16 cellular contexts compared by ENCODE assay signal in the genomic region with DNA sequence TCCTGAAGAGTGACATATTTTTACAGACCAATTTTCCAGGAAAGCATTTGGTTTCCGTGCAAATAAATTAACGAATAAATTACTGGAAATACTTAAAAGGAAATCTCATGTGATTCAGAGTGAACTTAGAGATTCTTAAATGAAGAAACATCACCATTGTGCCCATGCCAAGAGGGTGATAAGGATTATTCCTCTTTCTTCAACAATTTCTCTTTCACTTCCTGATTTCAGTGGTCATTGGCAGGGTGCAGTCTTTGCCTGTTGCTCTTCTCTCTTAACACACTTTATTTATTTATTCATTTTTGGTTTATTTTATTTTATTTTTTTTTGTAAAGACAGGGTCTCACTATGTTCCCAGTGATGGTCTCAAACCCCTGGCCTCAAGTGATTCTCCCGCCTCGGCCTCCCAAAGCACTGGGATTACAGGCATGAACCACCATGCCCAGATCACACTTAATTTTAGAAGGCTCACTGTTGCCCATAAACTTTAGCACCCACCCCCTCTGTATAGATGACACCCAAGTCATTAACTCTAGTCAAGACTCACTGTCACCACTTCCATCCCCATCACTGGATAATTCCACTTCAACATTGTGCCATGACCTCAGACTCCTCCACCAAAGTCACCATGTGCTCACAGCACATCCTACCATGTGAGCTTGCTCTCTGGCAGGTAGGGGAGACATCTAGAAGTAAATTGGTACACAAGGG.
DNase-seq lines count a peak whose midpoint lies in the region; ATAC-seq and FAIRE-seq lines count a peak whose summit lies in the region.
"Had no signal": no experiment of that assay in that cellular context is flagged by ENCODE, and none has a peak within 500 bp of the region (broad histone marks: within the 10 kb centered on the region; RNA-seq: fewer than 3 reads in every experiment).

No MANE protein-coding gene starts in this region.

- no peaks in the 10 kb centered on the region for H3K27me3 Mint-ChIP-seq in stimulated activated naive B cell treated with anti-CD40 and anti-IgM and Interleukin-4, amounts not matched to agents 10 μg/mL and 1 μg/mL and 100 μg/mL, for 72 hours
- H3K27me3 Mint-ChIP-seq: activated B cell treated with CpG ODN at 0.5 μM for 24 hours had no signal

- H3K4me1 Mint-ChIP-seq in stimulated activated naive B cell treated with anti-CD40 and anti-IgM and Interleukin-4, amounts not matched to agents 10 μg/mL and 1 μg/mL and 100 μg/mL, for 72 hours: peaks cover 2 to 5% of the 10 kb centered on the region in 2 donors

- DNase-seq in GM19239 (ENCODE audit: insufficient read length, low spot score) (no peak), NOMO-1 treated with DMSO at 0.1 percent for 48 hours (lab: John Stamatoyannopoulos, UW; ENCODE audit: unreplicated experiment) (peak; percentile 89), T-helper 1 cell (no peak)
- DNase-seq in stimulated activated naive B cell treated with anti-CD40 and anti-IgM and Interleukin-4, amounts not matched to agents 10 μg/mL and 1 μg/mL and 100 μg/mL, for 72 hours: no peak
- DNase-seq in stimulated activated CD4-positive, alpha-beta T cell treated with anti-CD3 and anti-CD28 coated beads, Interleukin-4, amount 100 ng/mL, for 4 hours: no peak
- DNase-seq: activated B cell treated with CpG ODN at 0.5 μM for 24 hours; activated naive CD4-positive, alpha-beta T cell treated with Interleukin-2 at 50 U/mL for 16 hours; BE2C; body of pancreas; DMS53; dorsolateral prefrontal cortex; NCI-H1092; NCI-H2227 treated with DMSO at 0.1 percent for 48 hours had no signal

- no peaks in the 10 kb centered on the region for H3K9me3 Mint-ChIP-seq in stimulated activated naive B cell treated with anti-CD40 and anti-IgM and Interleukin-4, amounts not matched to agents 10 μg/mL and 1 μg/mL and 100 μg/mL, for 72 hours
- H3K9me3 Mint-ChIP-seq: activated B cell treated with CpG ODN at 0.5 μM for 24 hours had no signal

- H3K27ac Mint-ChIP-seq in stimulated activated naive B cell treated with anti-CD40 and anti-IgM and Interleukin-4, amounts not matched to agents 10 μg/mL and 1 μg/mL and 100 μg/mL, for 72 hours: no peak overlapping the region
- H3K27ac Mint-ChIP-seq: activated B cell treated with CpG ODN at 0.5 μM for 24 hours had no signal

- no peaks in the 10 kb centered on the region for H3K36me3 Mint-ChIP-seq in stimulated activated naive B cell treated with anti-CD40 and anti-IgM and Interleukin-4, amounts not matched to agents 10 μg/mL and 1 μg/mL and 100 μg/mL, for 72 hours

- H3K4me3 Mint-ChIP-seq in stimulated activated naive B cell treated with anti-CD40 and anti-IgM and Interleukin-4, amounts not matched to agents 10 μg/mL and 1 μg/mL and 100 μg/mL, for 72 hours: no peak overlapping the region
- H3K4me3 Mint-ChIP-seq: activated B cell treated with CpG ODN at 0.5 μM for 24 hours had no signal

- FAIRE-seq in GM19239 (lab: Jason Lieb, UNC): peak; percentile 39
- FAIRE-seq: H54 had no signal

- ATAC-seq in HG02981 (IDR thresholded peaks at IDR 0.05; ENCODE audit: unreplicated experiment) (peak; percentile 69), HG03571 (IDR thresholded peaks at IDR 0.05; ENCODE audit: unreplicated experiment) (no peak)
- ATAC-seq in stimulated activated naive B cell treated with anti-CD40 and anti-IgM and Interleukin-4, amounts not matched to agents 10 μg/mL and 1 μg/mL and 100 μg/mL, for 72 hours (replicated peaks): peak; percentile 69 to 82
- ATAC-seq: body of pancreas had no signal
